Comparison of ENCODE assay signal across 8 cellular contexts in the genomic region with DNA sequence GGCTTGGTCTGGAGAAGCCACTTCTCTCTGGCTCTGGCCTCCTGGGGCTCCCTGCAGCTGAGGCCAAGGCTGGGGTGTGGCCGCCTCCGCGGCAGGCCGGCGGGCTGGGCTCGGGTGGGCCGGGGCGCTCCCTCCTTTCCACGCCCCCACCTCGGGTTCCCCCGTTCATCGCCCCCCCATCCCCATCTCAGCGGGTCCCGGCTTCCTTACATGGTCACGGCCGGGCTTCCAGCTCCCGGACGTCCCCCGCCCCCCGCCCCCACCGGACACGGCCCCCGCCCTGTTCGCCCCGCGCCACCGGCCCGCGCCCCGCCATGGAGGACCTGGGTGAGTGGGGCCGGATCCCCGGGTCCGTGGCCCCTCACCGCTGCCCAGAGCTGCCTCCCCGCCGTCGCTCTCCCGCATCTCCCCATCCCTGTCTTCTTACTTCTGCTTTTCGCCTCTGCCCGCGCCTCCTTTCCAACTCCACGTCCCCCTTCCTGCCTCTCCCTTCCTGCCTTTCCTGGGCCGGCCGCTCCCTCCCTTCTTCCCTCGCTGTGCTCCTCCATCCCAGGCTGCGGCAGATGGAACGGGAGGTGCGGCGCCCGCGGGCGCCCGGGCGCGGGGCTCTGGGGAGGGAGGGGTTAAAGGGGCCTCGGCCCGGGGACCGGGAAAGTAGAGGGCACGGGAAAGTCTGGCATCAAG. TPM values are rescaled to one million over a fixed set of nuclear protein-coding genes. Genes with fewer than 3 reads are reported as not detected.
DNase-seq lines count a peak whose midpoint lies in the region; ATAC-seq and TF ChIP-seq lines count a peak whose summit lies in the region.

A gene (plus strand): TSS at position 278 of the 684 bp plus-strand sequence. CDS start 37 bp downstream, at position 315.

- H3K4me1 ChIP-seq in ES-I3 (ENCODE audit: insufficient read depth, low read length) = peaks cover 6% of the 10 kb centered on the region; the same call in 1 of the 2 replicates

- peak within 1 kb of the TSS; percentile 80 to 82 for H3K4me3 Mint-ChIP-seq in stimulated activated naive CD8-positive, alpha-beta T cell treated with anti-CD3 and anti-CD28 coated beads, Interleukin-15, amount 100 ng/mL, for 72 hours

- H3K4me3 ChIP-seq in choroid plexus epithelial cell (ENCODE audit: low read depth, low read length) = peak within 1 kb of the TSS; percentile 79
- peak within 1 kb of the TSS; percentile 50 for H3K4me3 ChIP-seq in kidney epithelial cell (ENCODE audit: low read depth, low read length)

- ATAC-seq in stimulated activated naive CD8-positive, alpha-beta T cell treated with anti-CD3 and anti-CD28 coated beads, Interleukin-15, amount 100 ng/mL, for 72 hours = no peak
- ATAC-seq in GM21360 (IDR thresholded peaks at IDR 0.05; ENCODE audit: unreplicated experiment) (no peak), GM18498 (IDR thresholded peaks at IDR 0.05; ENCODE audit: unreplicated experiment) (no peak), GM19467 (IDR thresholded peaks at IDR 0.05; ENCODE audit: unreplicated experiment) (no peak)

- H3K36me3 ChIP-seq in ES-I3 (ENCODE audit: insufficient read depth, low read length) (no peaks in the 10 kb centered on the region), kidney epithelial cell (ENCODE audit: control insufficient read depth, insufficient read depth, low read length) (no peaks in the 10 kb centered on the region)

- peak; percentile 64 for DNase-seq in NCI-H2227 (lab: John Stamatoyannopoulos, UW; ENCODE audit: unreplicated experiment)
- peak; percentile 78 for DNase-seq in choroid plexus epithelial cell (ENCODE audit: low read depth)
- no peak for DNase-seq in kidney epithelial cell (ENCODE audit: low read depth)
- no peak for DNase-seq in stimulated activated naive CD8-positive, alpha-beta T cell treated with anti-CD3 and anti-CD28 coated beads, Interleukin-15, amount 100 ng/mL, for 72 hours

- TF ChIP-seq CTCF in choroid plexus epithelial cell (conservative IDR thresholded peaks at IDR 0.05; ENCODE audit: low read depth, low read length) (no peak), kidney epithelial cell (IDR thresholded peaks at IDR 0.05; ENCODE audit: insufficient read depth, low read length, poor library complexity, severe bottlenecking) (no peak)

- no peaks in the 10 kb centered on the region for H3K9me3 Mint-ChIP-seq in stimulated activated naive CD8-positive, alpha-beta T cell treated with anti-CD3 and anti-CD28 coated beads, Interleukin-15, amount 100 ng/mL, for 72 hours

- H3K27me3 Mint-ChIP-seq in stimulated activated naive CD8-positive, alpha-beta T cell treated with anti-CD3 and anti-CD28 coated beads, Interleukin-15, amount 100 ng/mL, for 72 hours = peaks cover 54% of the 10 kb centered on the region

- peaks cover 2% of the 10 kb centered on the region for H3K27me3 ChIP-seq in kidney epithelial cell (ENCODE audit: control insufficient read depth, insufficient read depth, low read length)

- H3K27ac Mint-ChIP-seq in stimulated activated naive CD8-positive, alpha-beta T cell treated with anti-CD3 and anti-CD28 coated beads, Interleukin-15, amount 100 ng/mL, for 72 hours = peak within 1 kb of the TSS in 1 of 2 donors; percentile 64

- peaks cover 31% of the 10 kb centered on the region for H3K4me1 Mint-ChIP-seq in stimulated activated naive CD8-positive, alpha-beta T cell treated with anti-CD3 and anti-CD28 coated beads, Interleukin-15, amount 100 ng/mL, for 72 hours

- H3K9me3 ChIP-seq in ES-I3 (ENCODE audit: control insufficient read depth, insufficient read depth, low read length) = no peaks in the 10 kb centered on the region; the same call in 1 of the 2 replicates

- H3K9ac ChIP-seq in ES-I3 (ENCODE audit: low read depth, low read length) = peak within 1 kb of the TSS; percentile 75

RNA-seq across cellular contexts. Expression of the gene that starts here (rescaled TPM):
- total RNA-seq in kidney epithelial cell = 116 and 138 TPM in 2 replicates

Comparison
In these comparisons a context has a peak if more than half of its experiments do, and no peak if none do; other contexts are left out.
1. DNase-seq: peak in NCI-H2227 (single experiment) and choroid plexus epithelial cell (single experiment); none in kidney epithelial cell (single experiment) and stimulated activated naive CD8-positive, alpha-beta T cell treated with anti-CD3 and anti-CD28 coated beads, Interleukin-15, amount 100 ng/mL, for 72 hours (0 of 2).